ENCODE assay signal across 8 cellular contexts in the genomic region with DNA sequence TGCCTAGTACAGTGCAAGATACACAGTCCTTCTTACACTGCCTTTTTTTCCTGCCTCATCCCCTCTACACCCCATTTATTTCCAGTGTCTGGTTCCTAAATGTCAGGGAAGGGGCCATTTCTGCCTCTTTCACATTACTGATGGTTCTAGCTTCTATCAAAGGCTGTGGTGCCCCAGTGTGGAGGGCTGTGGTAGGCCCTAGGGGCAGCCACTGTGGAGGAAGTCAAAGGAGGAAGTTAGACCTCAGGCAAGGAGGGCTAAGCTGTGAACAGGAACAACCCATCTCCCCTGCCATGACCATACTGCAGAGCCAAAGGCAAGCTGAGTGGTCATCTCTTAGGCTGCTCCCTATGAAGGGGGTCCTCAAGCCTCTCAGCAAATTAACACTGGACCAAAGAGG.
DNase-seq lines count a peak whose midpoint lies in the region; ATAC-seq lines count a peak whose summit lies in the region.

No MANE protein-coding gene starts in this region.

- peak overlapping the region in 5 of 6 donors; percentile 38 to 84 (median 81) for H3K27ac Mint-ChIP-seq in naive B cell

- H3K4me3 Mint-ChIP-seq in naive B cell: peak overlapping the region in 2 of 8 donors; percentile 42 to 57

- peak; percentile 99 to 100 for ATAC-seq in naive B cell (ENCODE audit: low read depth in 2 of 2)

- no peaks in the 10 kb centered on the region for H3K9me3 Mint-ChIP-seq in naive B cell

- H3K4me1 Mint-ChIP-seq in naive B cell: peaks cover 20 to 32% (median 29%) of the 10 kb centered on the region in 3 donors

- no peaks in the 10 kb centered on the region for H3K36me3 Mint-ChIP-seq in naive B cell

- peak; percentile 66 for DNase-seq in activated gamma-delta T cell treated with Interleukin-2 at 50 U/mL for 16 hours
- DNase-seq in activated gamma-delta T cell (lab: John Stamatoyannopoulos, UW): no peak
- peak; percentile 57 for DNase-seq in Jurkat, Clone E6-1 (ENCODE audit: low read depth, low spot score)
- peak; percentile 74 for DNase-seq in activated effector memory CD4-positive, alpha-beta T cell treated with anti-CD3 and anti-CD28 coated beads, Interleukin-2, amount 50 U/mL, for 16 hours
- DNase-seq in naive B cell: peak; percentile 81
- DNase-seq in NCI-H2107 (lab: John Stamatoyannopoulos, UW): no peak
- no peak for DNase-seq in NCI-H510A (lab: John Stamatoyannopoulos, UW)
- DNase-seq in NCI-H1417 (lab: John Stamatoyannopoulos, UW): no peak

- H3K4me3 ChIP-seq in Jurkat, Clone E6-1 (ENCODE audit: low read length): no peak overlapping the region

- H3K27me3 Mint-ChIP-seq in naive B cell: peaks cover 8 to 16% (median 11%) of the 10 kb centered on the region in 3 donors

Comparison
In these comparisons a context has a peak if more than half of its experiments do, and no peak if none do; other contexts are left out.
1. DNase-seq: peak in activated gamma-delta T cell treated with Interleukin-2 at 50 U/mL for 16 hours (single experiment), Jurkat, Clone E6-1 (single experiment), activated effector memory CD4-positive, alpha-beta T cell treated with anti-CD3 and anti-CD28 coated beads, Interleukin-2, amount 50 U/mL, for 16 hours (single experiment) and naive B cell (single experiment); none in activated gamma-delta T cell (single experiment), NCI-H2107 (single experiment), NCI-H510A (single experiment) and NCI-H1417 (0 of 3).